13 cellular contexts compared by ENCODE assay signal in the genomic region with DNA sequence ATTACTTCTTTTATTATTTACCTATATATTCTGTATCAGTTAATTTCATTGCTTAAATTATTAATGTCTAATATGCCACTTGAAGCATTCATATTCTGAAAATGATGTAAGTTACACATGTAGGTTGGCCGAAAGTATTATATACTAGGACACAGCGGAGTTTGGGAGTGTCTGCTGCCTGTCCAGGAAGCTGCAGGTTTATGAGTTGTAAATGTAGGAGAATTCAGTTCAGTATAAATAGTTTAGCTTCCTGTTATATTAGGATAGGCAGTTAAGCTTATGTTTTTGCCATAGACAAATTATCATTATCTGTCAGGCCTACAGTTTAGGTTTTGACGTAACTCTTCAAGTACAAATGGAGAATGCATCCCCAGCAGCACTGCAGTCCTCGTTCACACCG. TPM values are rescaled to one million over a fixed set of nuclear protein-coding genes. Genes with fewer than 3 reads are reported as not detected.
A peak's percentile ranks its signal among the peaks of the same experiment; 100 is the strongest.
DNase-seq lines count a peak whose midpoint lies in the region; ATAC-seq, FAIRE-seq and TF ChIP-seq lines count a peak whose summit lies in the region.
"Had no signal": no experiment of that assay in that cellular context is flagged by ENCODE, and none has a peak within 500 bp of the region (broad histone marks: within the 10 kb centered on the region; RNA-seq: fewer than 3 reads in every experiment).

No MANE protein-coding gene starts in this region.

- no peaks in the 10 kb centered on the region for H3F3A ChIP-seq in smooth muscle cell (ENCODE audit: low read depth)

- no peak overlapping the region for H4K5ac ChIP-seq in mesendoderm (ENCODE audit: low read length)

- H2BK15ac ChIP-seq in mesendoderm (replicated peaks; ENCODE audit: low read depth), result no peak overlapping the region

- H3K4ac ChIP-seq in mesendoderm (ENCODE audit: low read depth, low read length), result no peak overlapping the region

- H3K27me3 Mint-ChIP-seq in activated T-cell treated with anti-CD3 and anti-CD28 coated beads, Interleukin-2, amount 50 U/mL, for 72 hours (ENCODE audit: low read depth), result peaks cover 10% of the 10 kb centered on the region
- peaks cover 16% of the 10 kb centered on the region for H3K27me3 Mint-ChIP-seq in activated T-cell treated with anti-CD3 and anti-CD28 coated beads, Interleukin-2, amount 50 U/mL, for 24 hours

- H3K4me2 ChIP-seq in smooth muscle cell (peak overlapping the region; percentile 71), mesendoderm (ENCODE audit: low read length) (no peak overlapping the region)

- peaks cover 16% of the 10 kb centered on the region for H3K4me1 Mint-ChIP-seq in activated T-cell treated with anti-CD3 and anti-CD28 coated beads, Interleukin-2, amount 50 U/mL, for 72 hours (ENCODE audit: low read depth)
- peaks cover 15% of the 10 kb centered on the region for H3K4me1 Mint-ChIP-seq in activated T-cell treated with anti-CD3 and anti-CD28 coated beads, Interleukin-2, amount 50 U/mL, for 24 hours (ENCODE audit: low read depth)
- H3K4me1 Mint-ChIP-seq: nephron had no signal

- TF ChIP-seq CTCF in smooth muscle cell (IDR thresholded peaks at IDR 0.05; ENCODE audit: borderline replicate concordance, insufficient read depth, poor library complexity, severe bottlenecking), result no peak

- no peak overlapping the region for H2AK5ac ChIP-seq in mesendoderm (ENCODE audit: low read length)

- H3K9ac ChIP-seq in smooth muscle cell (ENCODE audit: low read depth), result no peak overlapping the region
- H3K9ac ChIP-seq in mesendoderm (ENCODE audit: low read length), result no peak overlapping the region

- 46% methylated on average over 5 of the region's 5 CpGs for WGBS in smooth muscle cell (ENCODE audit: low lambda C conversion rate)
- WGBS in mesendoderm (ENCODE audit: extremely low coverage, insufficient coverage, low lambda C conversion rate), result no CpG with 5 or more reads among the region's 5 CpGs

- peak; percentile 66 for FAIRE-seq in colon (lab: Jason Lieb, UNC)

- no peak overlapping the region for H2BK5ac ChIP-seq in mesendoderm (ENCODE audit: low read length)

- H3K36me3 Mint-ChIP-seq in activated T-cell treated with anti-CD3 and anti-CD28 coated beads, Interleukin-2, amount 50 U/mL, for 72 hours (ENCODE audit: insufficient read depth in 2 of 2), result no peaks in the 10 kb centered on the region
- peaks cover 4% of the 10 kb centered on the region for H3K36me3 Mint-ChIP-seq in activated T-cell treated with anti-CD3 and anti-CD28 coated beads, Interleukin-2, amount 50 U/mL, for 24 hours (ENCODE audit: low read depth)

- no peaks in the 10 kb centered on the region for H4K20me1 ChIP-seq in smooth muscle cell (ENCODE audit: low read depth)

- H3K56ac ChIP-seq in mesendoderm (ENCODE audit: low read length), result no peak overlapping the region

- no peak for ATAC-seq in activated T-cell treated with anti-CD3 and anti-CD28 coated beads, Interleukin-2, amount 50 U/mL, for 72 hours (replicated peaks in 1 of 2)
- peak; percentile 2 for ATAC-seq in HG03342 (IDR thresholded peaks at IDR 0.05; ENCODE audit: unreplicated experiment)
- ATAC-seq in GM19351 (IDR thresholded peaks at IDR 0.05; ENCODE audit: unreplicated experiment), result no peak

- no peaks in the 10 kb centered on the region for H3K79me1 ChIP-seq in mesendoderm (ENCODE audit: low read length)

- H3K27ac ChIP-seq in smooth muscle cell (ENCODE audit: low read depth) (no peak overlapping the region), mesendoderm (ENCODE audit: low read depth, low read length) (no peak overlapping the region)
- H3K27ac ChIP-seq: HL-60, upper lobe of left lung had no signal

- no peak overlapping the region for H4K8ac ChIP-seq in mesendoderm (ENCODE audit: low read depth, low read length)

- no peak overlapping the region for H2AFZ ChIP-seq in smooth muscle cell (ENCODE audit: low read depth)

- H3K4me1 ChIP-seq in smooth muscle cell (ENCODE audit: low read depth), result no peaks in the 10 kb centered on the region
- no peaks in the 10 kb centered on the region for H3K4me1 ChIP-seq in mesendoderm (ENCODE audit: control insufficient read depth, low read depth, low read length)

- DNase-seq in activated T-cell treated with anti-CD3 and anti-CD28 coated beads, Interleukin-2, amount 50 U/mL, for 72 hours, result no peak
- DNase-seq in activated T-cell treated with anti-CD3 and anti-CD28 coated beads, Interleukin-2, amount 50 U/mL, for 24 hours, result no peak
- DNase-seq in smooth muscle cell (lab: John Stamatoyannopoulos, UW; ENCODE audit: unreplicated experiment) (no peak), mesendoderm (no peak)
- no peak for DNase-seq in stimulated activated CD4-positive, alpha-beta T cell treated with anti-CD3 and anti-CD28 coated beads, Interleukin-1b, Interleukin-23, amount 100 ng/mL, for 48 hours
- DNase-seq: NCI-H524 treated with DMSO at 0.1 percent for 48 hours had no signal

- peak overlapping the region; percentile 55 to 62 for H3K4me3 Mint-ChIP-seq in activated T-cell treated with anti-CD3 and anti-CD28 coated beads, Interleukin-2, amount 50 U/mL, for 72 hours
- no peak overlapping the region for H3K4me3 Mint-ChIP-seq in activated T-cell treated with anti-CD3 and anti-CD28 coated beads, Interleukin-2, amount 50 U/mL, for 24 hours
- H3K4me3 Mint-ChIP-seq: nephron, T-helper 17 cell had no signal

- H3K4me3 ChIP-seq in smooth muscle cell (no peak overlapping the region), mesendoderm (ENCODE audit: low read length) (no peak overlapping the region)
- H3K4me3 ChIP-seq: upper lobe of left lung had no signal

- H3K18ac ChIP-seq in mesendoderm (ENCODE audit: low read length), result no peak overlapping the region

- no peak overlapping the region for H3K27ac Mint-ChIP-seq in activated T-cell treated with anti-CD3 and anti-CD28 coated beads, Interleukin-2, amount 50 U/mL, for 72 hours
- no peak overlapping the region for H3K27ac Mint-ChIP-seq in activated T-cell treated with anti-CD3 and anti-CD28 coated beads, Interleukin-2, amount 50 U/mL, for 24 hours
- H3K27ac Mint-ChIP-seq: nephron, T-helper 17 cell had no signal

- H3K9me3 ChIP-seq in smooth muscle cell (replicated peaks; ENCODE audit: low read depth), result no peaks in the 10 kb centered on the region
- H3K9me3 ChIP-seq: upper lobe of left lung had no signal

- H3K79me2 ChIP-seq in smooth muscle cell (ENCODE audit: low read depth) (no peaks in the 10 kb centered on the region), mesendoderm (ENCODE audit: control insufficient read depth, insufficient read depth, low read length) (no peaks in the 10 kb centered on the region)

- H3K23ac ChIP-seq in mesendoderm (ENCODE audit: low read length), result no peak overlapping the region

- H3K9me3 Mint-ChIP-seq in activated T-cell treated with anti-CD3 and anti-CD28 coated beads, Interleukin-2, amount 50 U/mL, for 72 hours, result no peaks in the 10 kb centered on the region
- no peaks in the 10 kb centered on the region for H3K9me3 Mint-ChIP-seq in activated T-cell treated with anti-CD3 and anti-CD28 coated beads, Interleukin-2, amount 50 U/mL, for 24 hours
- H3K9me3 Mint-ChIP-seq: nephron had no signal

- H3K36me3 ChIP-seq in smooth muscle cell (ENCODE audit: low read depth) (no peaks in the 10 kb centered on the region), mesendoderm (ENCODE audit: control insufficient read depth, insufficient read depth, low read length) (no peaks in the 10 kb centered on the region)

- no peak overlapping the region for H2BK120ac ChIP-seq in mesendoderm (ENCODE audit: low read depth, low read length)

- H3K27me3 ChIP-seq in smooth muscle cell (ENCODE audit: low read depth), result no peaks in the 10 kb centered on the region
- no peaks in the 10 kb centered on the region for H3K27me3 ChIP-seq in mesendoderm (ENCODE audit: insufficient read depth, low read length, poor library complexity)

RNA-seq across cellular contexts. Expression of a gene that starts 18.9 kb away (rescaled TPM):
- 10 to 100 TPM; 15.7 to 17.9 TPM for total RNA-seq in activated T-cell treated with anti-CD3 and anti-CD28 coated beads, Interleukin-2, amount 50 U/mL, for 72 hours
- total RNA-seq in smooth muscle cell, result 6.2 and 6.8 TPM in 2 replicates
- polyA plus RNA-seq in smooth muscle cell, result 4.1 and 5.5 TPM in 2 replicates
- 5.8 TPM for polyA plus RNA-seq in mesendoderm (2013, experiment 1 of 2)
- 5.4 TPM for polyA plus RNA-seq in mesendoderm (2013, experiment 2 of 2)
